35 cellular contexts compared by ENCODE assay signal in genomic region chr1:212446333-212446732, GRCh38. TPM values are rescaled to one million over a fixed set of nuclear protein-coding genes. Genes with fewer than 3 reads are reported as not detected.
A peak's percentile ranks its signal among the peaks of the same experiment; 100 is the strongest.
DNase-seq lines count a peak whose midpoint lies in the region; ATAC-seq and TF ChIP-seq lines count a peak whose summit lies in the region.
"Had no signal": no experiment of that assay in that cellular context is flagged by ENCODE, and none has a peak within 500 bp of the region (broad histone marks: within the 10 kb centered on the region; RNA-seq: fewer than 3 reads in every experiment).

No MANE protein-coding gene starts in this region.

- no peak overlapping the region for H3K4me2 ChIP-seq in PC-3 (ENCODE audit: low read length)
- H3K4me2 ChIP-seq: A549; BLaER1; BLaER1 treated with 17β-estradiol and CSF1 and Interleukin-3, amounts not matched to agents 10 nM and 100 nM had no signal

- H3K36me3 ChIP-seq in HEK293 (ENCODE audit: control insufficient read depth in 2 of 2, insufficient read depth in 1 of 2, low read length in 2 of 2) (peaks cover 28% of the 10 kb centered on the region in 2 experiments; a peak in 2 of 3 replicates), spleen (peaks cover 0 to 53% (median 7%) of the 10 kb centered on the region in 6 donors), PC-3 (ENCODE audit: low read depth, low read length) (peaks cover 10% of the 10 kb centered on the region)

- H4K20me1 ChIP-seq in PC-3 (ENCODE audit: low read length) = no peaks in the 10 kb centered on the region
- H4K20me1 ChIP-seq: BLaER1 had no signal

- H3K4me3 ChIP-seq in HEK293 (ENCODE audit: low read depth, low read length) (no peak overlapping the region), spleen (no peak overlapping the region), PC-3 (ENCODE audit: low read length) (no peak overlapping the region)
- H3K4me3 ChIP-seq: A549; BLaER1; BLaER1 treated with 17β-estradiol and CSF1 and Interleukin-3, amounts not matched to agents 10 nM and 100 nM had no signal

- no peak overlapping the region for H2AFZ ChIP-seq in PC-3 (ENCODE audit: low read length)

- TF ChIP-seq CTCF in HEK293 (tag by site-specific recombination; IDR thresholded peaks at IDR 0.05) = no peak
- no peak for TF ChIP-seq CTCF in spleen (IDR thresholded peaks at IDR 0.05 in 8 of 11, conservative IDR thresholded peaks at IDR 0.05 in 3 of 11)
- TF ChIP-seq CTCF in PC-3 (conservative IDR thresholded peaks at IDR 0.05; ENCODE audit: low read depth, low read length) = no peak

- no peaks in the 10 kb centered on the region for H3K9me3 ChIP-seq in HEK293 (ENCODE audit: control insufficient read depth, insufficient read depth, low read depth, low read length)
- H3K9me3 ChIP-seq in spleen = no peaks in the 10 kb centered on the region
- no peaks in the 10 kb centered on the region for H3K9me3 ChIP-seq in PC-3 (ENCODE audit: low read length)
- H3K9me3 ChIP-seq: A549; BE2C; BLaER1; BLaER1 treated with 17β-estradiol and CSF1 and Interleukin-3, amounts not matched to agents 10 nM and 100 nM; Caco-2 had no signal

- H3K27ac ChIP-seq in HEK293 (ENCODE audit: extremely low read depth, low read depth, low read length) (no peak overlapping the region), spleen (no peak overlapping the region), PC-3 (ENCODE audit: low read length) (no peak overlapping the region)
- H3K27ac ChIP-seq: 22Rv1; A549; BLaER1; BLaER1 treated with 17β-estradiol and CSF1 and Interleukin-3, amounts not matched to agents 10 nM and 100 nM; C4-2B had no signal

- H3K9me3 Mint-ChIP-seq in activated naive CD4-positive, alpha-beta T cell treated with anti-CD3 and anti-CD28 coated beads, Interleukin-2, amount 50 U/mL, for 72 hours = no peaks in the 10 kb centered on the region
- H3K9me3 Mint-ChIP-seq: CD14-positive monocyte; CD4-positive, alpha-beta memory T cell; CD4-positive, alpha-beta T cell; CD4-positive, CD25-positive, alpha-beta regulatory T cell; CD8-positive, alpha-beta memory T cell; CD8-positive, alpha-beta T cell had no signal

- no peaks in the 10 kb centered on the region for H3F3A ChIP-seq in PC-3 (ENCODE audit: low read length, unreplicated experiment)

- peak overlapping the region; percentile 44 for H3K27ac Mint-ChIP-seq in activated naive CD4-positive, alpha-beta T cell treated with anti-CD3 and anti-CD28 coated beads, Interleukin-2, amount 50 U/mL, for 72 hours
- H3K27ac Mint-ChIP-seq: B cell; CD4-positive, alpha-beta T cell; CD8-positive, alpha-beta T cell had no signal

- no peaks in the 10 kb centered on the region for H3K79me2 ChIP-seq in PC-3 (ENCODE audit: low read length)

- CTCF ChIA-PET in HEK293 (lab: Yijun Ruan, JAX) = interaction anchor here (0.5 kb wide), 1 partner anchor 909 kb away, joined by 3 read pairs; no protein-coding TSS in a partner anchor
- CTCF ChIA-PET in PC-3 (lab: Charles Lee) = no interaction called here

- H3K4me1 ChIP-seq in HEK293 (ENCODE audit: control insufficient read depth, insufficient read depth, low read length) (no peaks in the 10 kb centered on the region), spleen (no peaks in the 10 kb centered on the region), PC-3 (ENCODE audit: insufficient read depth, low read length) (no peaks in the 10 kb centered on the region)
- H3K4me1 ChIP-seq: A549 had no signal

- no peak overlapping the region for H3K9ac ChIP-seq in PC-3 (ENCODE audit: low read length)
- H3K9ac ChIP-seq: BLaER1; BLaER1 treated with 17β-estradiol and CSF1 and Interleukin-3, amounts not matched to agents 10 nM and 100 nM had no signal

- intact Hi-C loops in spleen (cut with DNase I; ENCODE audit: low total_unique reads) (no loop called here), PC-3 (cut with micrococcal nuclease) (no loop called here)

- H3K36me3 Mint-ChIP-seq in activated naive CD4-positive, alpha-beta T cell treated with anti-CD3 and anti-CD28 coated beads, Interleukin-2, amount 50 U/mL, for 72 hours = no peaks in the 10 kb centered on the region

- POLR2A ChIA-PET in HEK293 (lab: Yijun Ruan, JAX) (no interaction called here), PC-3 (lab: Charles Lee; ENCODE audit: unreplicated experiment) (no interaction called here)

- H3K9me2 ChIP-seq in PC-3 (replicated peaks; ENCODE audit: low read length) = no peaks in the 10 kb centered on the region

- TF ChIP-seq POLR2A in spleen (IDR thresholded peaks at IDR 0.05) = no peak

- DNase-seq in activated naive CD4-positive, alpha-beta T cell treated with anti-CD3 and anti-CD28 coated beads, Interleukin-2, amount 50 U/mL, for 72 hours (ENCODE audit: low spot score in 2 of 2) = no peak
- no peak for DNase-seq in activated naive CD4-positive, alpha-beta T cell treated with anti-CD3 and anti-CD28 coated beads, Interleukin-2, amount 50 U/mL, for 16 hours
- DNase-seq in mesenteric fat pad (ENCODE audit: low spot score) (peak; percentile 65), spleen (peak; percentile 54), NCI-H1105 treated with DMSO at 0.1 percent for 48 hours (lab: John Stamatoyannopoulos, UW) (no peak), PC-3 (no peak)
- DNase-seq in stimulated activated CD4-positive, alpha-beta T cell treated with anti-CD3 and anti-CD28 coated beads, Interleukin-4, amount 100 ng/mL, for 4 hours = no peak
- DNase-seq: 8988T; ACHN; AML-193; BE2C; C1 segment of cervical spinal cord; Calu3; CD4-positive, alpha-beta memory T cell; CD4-positive, alpha-beta T cell; CD4-positive, CD25-positive, alpha-beta regulatory T cell; CD8-positive, alpha-beta memory T cell; CD8-positive, alpha-beta T cell; COR-L47; DMS 273 treated with DMSO at 0.1 percent for 48 hours; DMS153; DMS53; DMS79; DMS79 treated with DMSO at 0.1 percent for 48 hours; DND-41; EL had no signal

- WGBS in spleen, 5 donors = 85 to 94% (median 86%) methylated on average over 8 of the region's 8 CpGs

- BruUV-seq in PC-3 (replicated peaks; lab: Mats Ljungman, UMichigan) = no TSS peak

- no peak for ATAC-seq in activated naive CD4-positive, alpha-beta T cell treated with anti-CD3 and anti-CD28 coated beads, Interleukin-2, amount 50 U/mL, for 72 hours
- ATAC-seq in PC-3 = no peak
- ATAC-seq: A549; CD8-positive, alpha-beta T cell had no signal

- H3K27me3 ChIP-seq in spleen (replicated peaks in 1 of 7) = no peaks in the 10 kb centered on the region
- no peaks in the 10 kb centered on the region for H3K27me3 ChIP-seq in PC-3 (ENCODE audit: low read length)
- H3K27me3 ChIP-seq: BE2C; BLaER1; BLaER1 treated with 17β-estradiol and CSF1 and Interleukin-3, amounts not matched to agents 10 nM and 100 nM had no signal

TF ChIP-seq in HEK293, 187 proteins besides CTCF, POLR2A, EP300 and RAD21:
- TF ChIP-seq EGR2 (tag by site-specific recombination; IDR thresholded peaks at IDR 0.05; ENCODE audit: low read depth) (peak; percentile 53; the same call in 1 of the 2 replicates), ZFP37 (tag by site-specific recombination; IDR thresholded peaks at IDR 0.05) (no peak), ZFHX2 (tag by site-specific recombination; conservative IDR thresholded peaks at IDR 0.05) (peak; percentile 43; the same call in 1 of the 2 replicates)

RNA-seq across cellular contexts. Expression of gene NENF, which starts 13.6 kb away (rescaled TPM):
- 10 to 100 TPM; 34.9 to 35.7 TPM for total RNA-seq in activated naive CD4-positive, alpha-beta T cell treated with anti-CD3 and anti-CD28 coated beads, Interleukin-2, amount 50 U/mL, for 72 hours
- 55.7 TPM for total RNA-seq in mesenteric fat pad
- total RNA-seq in spleen = 10 to 100 TPM; 23.2 to 43.9 (median 31.6) TPM
- polyA plus RNA-seq in spleen = 10 to 100 TPM; 49.9 to 59.4 (median 56.5) TPM
- total RNA-seq in PC-3 (2014; rRNA removed) = 153 and 161 TPM in 2 replicates

RNA-seq across cellular contexts. Expression of gene PACC1, which starts 31.6 kb away (rescaled TPM):
- 10 to 100 TPM; 10.1 to 16.9 TPM for total RNA-seq in activated naive CD4-positive, alpha-beta T cell treated with anti-CD3 and anti-CD28 coated beads, Interleukin-2, amount 50 U/mL, for 72 hours
- 7.4 TPM for total RNA-seq in mesenteric fat pad
- 10 to 100 TPM in 4 of 7 donors, 1 to 10 TPM in 3; 8.1 to 12.8 (median 10.7) TPM for total RNA-seq in spleen
- 1 to 10 TPM; 6.5 to 8.2 (median 6.8) TPM for polyA plus RNA-seq in spleen
- 18.7 and 37.5 TPM in 2 replicates for total RNA-seq in PC-3 (2014; rRNA removed)

Comparison
In these comparisons a context has a peak if more than half of its experiments do, and no peak if none do; other contexts are left out.
1. DNase-seq: peak in mesenteric fat pad (single experiment) and spleen (single experiment); none in activated naive CD4-positive, alpha-beta T cell treated with anti-CD3 and anti-CD28 coated beads, Interleukin-2, amount 50 U/mL, for 72 hours (0 of 2), activated naive CD4-positive, alpha-beta T cell treated with anti-CD3 and anti-CD28 coated beads, Interleukin-2, amount 50 U/mL, for 16 hours (single experiment), NCI-H1105 treated with DMSO at 0.1 percent for 48 hours (single experiment), stimulated activated CD4-positive, alpha-beta T cell treated with anti-CD3 and anti-CD28 coated beads, Interleukin-4, amount 100 ng/mL, for 4 hours (0 of 2) and PC-3 (single experiment).